In the genomic region with DNA sequence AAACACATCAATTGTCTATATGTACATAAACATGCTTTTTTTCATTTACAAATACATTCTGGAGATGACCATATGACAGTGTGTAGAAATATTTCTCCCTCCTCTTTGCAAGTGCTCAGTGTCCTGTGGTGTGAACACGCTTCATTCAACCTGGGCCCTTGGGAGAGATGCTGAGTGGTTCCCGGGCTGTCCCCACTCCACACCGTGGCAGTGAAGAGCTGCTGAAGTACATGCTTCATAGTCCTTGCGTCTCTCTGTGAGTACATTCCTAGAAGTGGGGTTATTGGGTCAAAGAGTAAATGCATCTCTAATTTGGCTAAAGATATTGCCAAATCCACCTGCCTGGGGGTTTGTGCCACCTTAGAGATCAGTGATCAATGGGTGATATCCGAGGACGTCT, we compare ENCODE assay signal across 17 cellular contexts. TPM values are rescaled to one million over a fixed set of nuclear protein-coding genes. Genes with fewer than 3 reads are reported as not detected.
"Had no signal": no experiment of that assay in that cellular context is flagged by ENCODE, and none has a peak within 500 bp of the region (broad histone marks: within the 10 kb centered on the region; RNA-seq: fewer than 3 reads in every experiment).

No MANE protein-coding gene starts in this region.

- H3K4me3 ChIP-seq: ascending aorta, right atrium auricular region, SJSA1, suprapubic skin had no signal

- H3K4me3 Mint-ChIP-seq: stimulated activated naive CD8-positive, alpha-beta T cell treated with anti-CD3 and anti-CD28 coated beads, Interleukin-15, Interleukin-2, amounts not matched to agents 100 ng/mL and 50 ng/mL, for 24 hours; type B pancreatic cell had no signal

- H3K9me3 Mint-ChIP-seq: effector memory CD8-positive, alpha-beta T cell; type B pancreatic cell had no signal

- H3K27ac Mint-ChIP-seq: progenitor cell of endocrine pancreas; stimulated activated naive CD8-positive, alpha-beta T cell treated with anti-CD3 and anti-CD28 coated beads, Interleukin-15, Interleukin-2, amounts not matched to agents 100 ng/mL and 50 ng/mL, for 24 hours; type B pancreatic cell had no signal

- H3K4me1 ChIP-seq: ascending aorta, right atrium auricular region, suprapubic skin had no signal

- ATAC-seq: effector memory CD8-positive, alpha-beta T cell had no signal

- H3K27me3 ChIP-seq: ascending aorta, right atrium auricular region, suprapubic skin had no signal

- DNase-seq: activated CD4-positive, alpha-beta T cell treated with anti-CD3 and anti-CD28 coated beads, Interleukin-2, amount 50 U/mL, for 1 hour; activated T-cell treated with anti-CD3 and anti-CD28 coated beads, Interleukin-2, amount 50 U/mL, for 1 hour; dermis blood vessel endothelial cell; effector memory CD8-positive, alpha-beta T cell; foreskin melanocyte; midbrain; small intestine; T-helper 9 cell had no signal

- H3K9me3 ChIP-seq: ascending aorta, right atrium auricular region, suprapubic skin had no signal

- H3K27ac ChIP-seq: ascending aorta, epithelial cell of prostate, right atrium auricular region, SJSA1, suprapubic skin had no signal

- H3K36me3 ChIP-seq: ascending aorta, right atrium auricular region, SJSA1, suprapubic skin had no signal

- H3K27me3 Mint-ChIP-seq: effector memory CD8-positive, alpha-beta T cell; progenitor cell of endocrine pancreas; stimulated activated naive CD8-positive, alpha-beta T cell treated with anti-CD3 and anti-CD28 coated beads, Interleukin-15, Interleukin-2, amounts not matched to agents 100 ng/mL and 50 ng/mL, for 24 hours; type B pancreatic cell had no signal

RNA-seq across cellular contexts. Expression of gene GPR35, which starts 6.5 kb away (rescaled TPM):
- total RNA-seq: ascending aorta had no signal
- polyA plus RNA-seq: fibroblast of lung had no signal
